In the genomic region with DNA sequence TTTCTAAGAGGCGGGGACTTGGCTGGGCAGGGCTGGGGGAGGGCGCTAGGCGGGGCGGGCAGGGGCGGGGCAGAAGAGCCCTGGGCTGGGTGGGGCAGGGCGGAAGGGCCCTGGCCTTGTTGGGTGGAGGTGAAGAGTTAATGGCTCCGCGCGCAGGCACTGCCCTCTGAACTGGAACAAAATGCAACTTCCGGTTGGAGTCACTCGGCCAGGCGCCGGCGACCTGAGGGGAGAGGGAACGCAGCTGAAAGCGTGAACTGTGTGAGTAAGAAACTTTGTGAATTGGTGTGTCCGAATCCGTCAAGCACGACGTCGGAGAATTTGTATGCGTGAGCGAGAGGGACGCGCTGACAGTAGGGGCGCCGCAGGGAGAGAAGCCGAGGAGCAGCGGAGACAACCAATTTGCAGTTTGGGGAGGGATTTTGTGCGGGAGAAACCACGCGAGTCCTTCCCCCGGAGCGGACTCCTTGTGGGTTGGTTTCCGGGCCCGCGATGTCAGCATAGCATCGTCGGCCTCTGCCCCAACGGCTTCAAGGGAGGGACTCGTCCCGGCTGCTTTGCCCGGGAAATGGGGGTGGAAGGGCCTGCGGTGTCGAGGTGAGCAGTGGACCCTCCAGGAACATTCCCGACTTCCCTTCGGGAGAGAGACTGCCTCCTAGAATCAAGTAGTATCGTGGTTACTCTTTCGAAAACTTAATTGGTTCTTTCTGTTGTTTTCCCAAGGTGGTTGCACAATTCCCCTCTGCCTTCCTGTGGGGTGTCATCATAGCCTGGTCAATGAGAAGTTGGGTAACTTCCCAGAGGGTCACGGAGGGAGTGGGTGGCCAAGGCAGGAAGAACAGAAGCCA, we compare ENCODE assay signal across 8 cellular contexts. TPM values are rescaled to one million over a fixed set of nuclear protein-coding genes. Genes with fewer than 3 reads are reported as not detected.
A peak's percentile ranks its signal among the peaks of the same experiment; 100 is the strongest.
DNase-seq lines count a peak whose midpoint lies in the region; ATAC-seq, FAIRE-seq and TF ChIP-seq lines count a peak whose summit lies in the region.

A gene with protein sequence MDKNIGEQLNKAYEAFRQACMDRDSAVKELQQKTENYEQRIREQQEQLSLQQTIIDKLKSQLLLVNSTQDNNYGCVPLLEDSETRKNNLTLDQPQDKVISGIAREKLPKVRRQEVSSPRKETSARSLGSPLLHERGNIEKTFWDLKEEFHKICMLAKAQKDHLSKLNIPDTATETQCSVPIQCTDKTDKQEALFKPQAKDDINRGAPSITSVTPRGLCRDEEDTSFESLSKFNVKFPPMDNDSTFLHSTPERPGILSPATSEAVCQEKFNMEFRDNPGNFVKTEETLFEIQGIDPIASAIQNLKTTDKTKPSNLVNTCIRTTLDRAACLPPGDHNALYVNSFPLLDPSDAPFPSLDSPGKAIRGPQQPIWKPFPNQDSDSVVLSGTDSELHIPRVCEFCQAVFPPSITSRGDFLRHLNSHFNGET (plus strand): TSS at position 203 of the 848 bp plus-strand sequence. CDS start 19,235 bp downstream, outside the sequence.

- peaks cover 6% of the 10 kb centered on the region for H3K36me3 ChIP-seq in bronchial epithelial cell (ENCODE audit: control insufficient read depth, insufficient read depth, low read length)

- TF ChIP-seq CTCF in WI38 (IDR thresholded peaks at IDR 0.05; ENCODE audit: low read depth, low read length) (no peak), bronchial epithelial cell (IDR thresholded peaks at IDR 0.05; ENCODE audit: insufficient read depth, low read length, severe bottlenecking) (peak; percentile 7)

- no peaks in the 10 kb centered on the region for H3K27me3 ChIP-seq in bronchial epithelial cell (ENCODE audit: control insufficient read depth, insufficient read depth, low read length)

- peak; percentile 83 for FAIRE-seq in bronchial epithelial cell (lab: Jason Lieb, UNC)

- H3K4me3 ChIP-seq in WI38 (ENCODE audit: low read depth, low read length) (peak within 1 kb of the TSS; percentile 96), bronchial epithelial cell (ENCODE audit: low read depth, low read length) (peak within 1 kb of the TSS; percentile 86)

- DNase-seq in ACHN (peak; percentile 96), NCI-H2227 treated with DMSO at 0.1 percent for 48 hours (lab: John Stamatoyannopoulos, UW) (peak; percentile 90), bronchial epithelial cell (ENCODE audit: low read depth) (peak; percentile 97), iPS-NIHi7 (ENCODE audit: extremely low spot score) (peak; percentile 98), smooth muscle cell of the brain vasculature (ENCODE audit: low read depth, low spot score) (peak; percentile 70)

- peak; percentile 76 for ATAC-seq in GM18870 (IDR thresholded peaks at IDR 0.05; ENCODE audit: unreplicated experiment)
- ATAC-seq in HG03135 (IDR thresholded peaks at IDR 0.05; ENCODE audit: unreplicated experiment), result peak; percentile 90

- in situ Hi-C loops in ACHN (cut with HindIII; ENCODE audit: low pct_ligation_motif_present, low pct_unique_long_range_greater_than_20kb, low sequenced_read_pairs), result no loop called here

RNA-seq across cellular contexts. Expression of the gene that starts here (rescaled TPM):
- 43.2 and 68.7 TPM in 2 replicates for total RNA-seq in bronchial epithelial cell

Comparison
In these comparisons a context has a peak if more than half of its experiments do, and no peak if none do; other contexts are left out.
1. Peak in every context shown above with its lines: DNase-seq, ATAC-seq and H3K4me3 ChIP-seq.